ENCODE assay signal across 8 cellular contexts in the genomic region with DNA sequence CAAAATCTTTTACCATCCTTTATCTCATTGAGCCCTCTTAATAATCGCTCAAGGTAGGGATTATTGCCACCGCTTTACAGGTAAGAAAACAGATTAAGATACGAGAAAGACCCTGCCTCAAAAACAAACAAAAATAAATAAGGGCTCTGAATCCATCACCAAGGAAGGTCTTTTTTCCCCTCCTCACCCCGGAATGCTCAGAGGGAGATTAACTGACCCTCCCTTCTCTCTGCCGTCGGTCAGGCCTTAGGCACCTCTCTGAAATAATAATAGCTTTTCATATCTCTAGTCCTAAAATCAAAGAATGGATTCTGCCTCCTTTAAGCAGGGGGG. TPM values are rescaled to one million over a fixed set of nuclear protein-coding genes. Genes with fewer than 3 reads are reported as not detected.
A peak's percentile ranks its signal among the peaks of the same experiment; 100 is the strongest.
DNase-seq lines count a peak whose midpoint lies in the region; FAIRE-seq and TF ChIP-seq lines count a peak whose summit lies in the region.

No MANE protein-coding gene starts in this region.

- CTCF ChIA-PET in Calu3 (lab: Charles Lee): interaction anchor here (1.1 to 1.4 kb wide), 4 partner anchors 30 to 97 kb away, joined by 3 to 4 read pairs (median 4); partner anchors contain the start of gene BATF2

- peak overlapping the region; percentile 72 for H3K4me2 ChIP-seq in trophoblast cell (ENCODE audit: low read length)

- H3K36me3 ChIP-seq in Peyer's patch (peaks cover 0 to 18% (median 0%) of the 10 kb centered on the region in 3 donors), esophagus (ENCODE audit: control insufficient read depth in 2 of 2, insufficient read depth in 2 of 2, low read length in 1 of 2) (peaks cover 0 to 16% of the 10 kb centered on the region in 2 donors), trophoblast cell (ENCODE audit: control insufficient read depth in 1 of 2, insufficient read depth in 2 of 2, low read length in 2 of 2) (peaks cover 17 to 19% of the 10 kb centered on the region in 2 experiments)

- BruUV-seq in Calu3 (replicated peaks; lab: Mats Ljungman, UMichigan): TSS peak; percentile 86

- H4K91ac ChIP-seq in trophoblast cell (ENCODE audit: low read depth, low read length): peak overlapping the region; percentile 47

- intact Hi-C loops in Calu3 (cut with micrococcal nuclease; ENCODE audit: unreplicated experiment): loop anchor here (5.0 kb wide), 1 partner anchor 80 kb away; the partner anchor contains the start of gene BATF2

- TF ChIP-seq CTCF in Calu3 (IDR thresholded peaks at IDR 0.05; ENCODE audit: unreplicated experiment) (no peak), Peyer's patch (IDR thresholded peaks at IDR 0.05) (no peak), D721Med (IDR thresholded peaks at IDR 0.05; ENCODE audit: insufficient read depth, missing control alignments) (no peak)

- H3K9me3 Mint-ChIP-seq in Calu3 (ENCODE audit: low read depth, unreplicated experiment): no peaks in the 10 kb centered on the region

- peak overlapping the region; percentile 63 for H4K8ac ChIP-seq in trophoblast cell (ENCODE audit: low read depth, low read length)

- peaks cover 6% of the 10 kb centered on the region for H3K79me1 ChIP-seq in trophoblast cell (ENCODE audit: low read length)

- H2AFZ ChIP-seq in trophoblast cell (ENCODE audit: insufficient read depth, low read length, poor library complexity): no peak overlapping the region

- WGBS in esophagus, 2 donors: 6 to 11% methylated on average over 6 of the region's 6 CpGs
- WGBS in trophoblast cell (ENCODE audit: extremely low coverage, insufficient coverage, insufficient read length): no CpG with 5 or more reads among the region's 6 CpGs

- no peak overlapping the region for H2BK5ac ChIP-seq in trophoblast cell (ENCODE audit: low read depth, low read length, poor library complexity)

- H3K27me3 ChIP-seq in Peyer's patch (no peaks in the 10 kb centered on the region), esophagus (ENCODE audit: control insufficient read depth in 1 of 2, insufficient read depth in 2 of 2, low read length in 2 of 2) (no peaks in the 10 kb centered on the region), trophoblast cell (ENCODE audit: insufficient read depth, low read length) (no peaks in the 10 kb centered on the region)

- H3K27ac ChIP-seq in Peyer's patch (peak overlapping the region; percentile 59 to 85 (median 73)), esophagus (ENCODE audit: low read depth in 2 of 2, low read length in 1 of 2) (peak overlapping the region; percentile 70 to 71), trophoblast cell (ENCODE audit: low read depth, low read length) (peak overlapping the region; percentile 16)

- TF ChIP-seq POLR2A in Peyer's patch (IDR thresholded peaks at IDR 0.05): no peak

- H3K9me3 ChIP-seq in Peyer's patch (no peaks in the 10 kb centered on the region), esophagus (ENCODE audit: control insufficient read depth in 2 of 2, insufficient read depth in 1 of 2, low read depth in 1 of 2, low read length in 1 of 2) (no peaks in the 10 kb centered on the region), trophoblast cell (ENCODE audit: insufficient read depth, low read depth, low read length) (peaks cover 2% of the 10 kb centered on the region)

- H3K4me3 ChIP-seq in Peyer's patch (peak overlapping the region; percentile 12 to 91 (median 74)), esophagus (ENCODE audit: low read depth in 1 of 2, low read length in 2 of 2) (peak overlapping the region in 1 of 2 donors; percentile 92), trophoblast cell (ENCODE audit: low read depth, low read length) (no peak overlapping the region)

- no peak overlapping the region for H3K9ac ChIP-seq in trophoblast cell (ENCODE audit: low read length)

- H3K27me3 Mint-ChIP-seq in Calu3 (ENCODE audit: unreplicated experiment): no peaks in the 10 kb centered on the region

- H3K4ac ChIP-seq in trophoblast cell (ENCODE audit: low read depth, low read length): no peak overlapping the region

- H2BK120ac ChIP-seq in trophoblast cell (ENCODE audit: insufficient read depth, low read length, poor library complexity): no peak overlapping the region

- H3K4me1 ChIP-seq in Peyer's patch (peaks cover 0 to 23% (median 14%) of the 10 kb centered on the region in 4 donors), esophagus (ENCODE audit: control insufficient read depth in 2 of 2, insufficient read depth in 2 of 2, low read length in 1 of 2) (peaks cover 4 to 6% of the 10 kb centered on the region in 2 donors), trophoblast cell (ENCODE audit: control insufficient read depth in 1 of 2, insufficient read depth in 2 of 2, low read length in 2 of 2) (peaks cover 4 to 8% of the 10 kb centered on the region in 2 experiments)

- no peak overlapping the region for H3K14ac ChIP-seq in trophoblast cell (ENCODE audit: low read length)

- H4K12ac ChIP-seq in trophoblast cell (ENCODE audit: low read depth, low read length): no peak overlapping the region

- H3K4me3 Mint-ChIP-seq in Calu3 (ENCODE audit: low read depth, unreplicated experiment): peak overlapping the region; percentile 90

- H3K27ac Mint-ChIP-seq in Calu3 (ENCODE audit: unreplicated experiment): peak overlapping the region; percentile 85

- H3K18ac ChIP-seq in trophoblast cell (ENCODE audit: low read length): no peak overlapping the region

- FAIRE-seq in D721Med (lab: Jason Lieb, UNC): no peak

- H3K79me2 ChIP-seq in trophoblast cell (ENCODE audit: control insufficient read depth, insufficient read depth, low read length, poor library complexity): peaks cover 4% of the 10 kb centered on the region

- H3K36me3 Mint-ChIP-seq in Calu3 (ENCODE audit: insufficient read depth, unreplicated experiment): peaks cover 37% of the 10 kb centered on the region

- DNase-seq in Calu3 (no peak), Peyer's patch (no peak), trophoblast cell (no peak), D721Med (ENCODE audit: insufficient read length, low spot score) (no peak), NCI-H2081 (lab: John Stamatoyannopoulos, UW) (no peak), NCI-H510A (lab: John Stamatoyannopoulos, UW) (no peak)
- no peak for DNase-seq in activated CD8-positive, alpha-beta memory T cell treated with anti-CD3 and anti-CD28 coated beads, Interleukin-2, amount 50 U/mL, for 4 hours

- no peak overlapping the region for H2AK5ac ChIP-seq in trophoblast cell (ENCODE audit: low read length)

- H2BK12ac ChIP-seq in trophoblast cell (ENCODE audit: low read length): no peak overlapping the region

- H3K23ac ChIP-seq in trophoblast cell (ENCODE audit: low read length): no peak overlapping the region

- no peaks in the 10 kb centered on the region for H3K4me1 Mint-ChIP-seq in Calu3 (ENCODE audit: low read depth, unreplicated experiment)

RNA-seq across cellular contexts. Expression of gene ATG2A, which starts 0.6 kb away (rescaled TPM):
- 29.6 and 35.8 TPM in 2 replicates for total RNA-seq in Calu3 (2022)
- 10 to 100 TPM; 38.8 to 79.6 (median 66.6) TPM for total RNA-seq in Peyer's patch
- 10 to 100 TPM; 10.4 to 11.4 TPM for polyA plus RNA-seq in esophagus
- polyA plus RNA-seq in trophoblast cell (2013): 16.5 and 17.3 TPM in 2 replicates

RNA-seq across cellular contexts. Expression of gene PPP2R5B, which starts 6.9 kb away (rescaled TPM):
- total RNA-seq in Calu3 (2022): 9.9 and 12.2 TPM in 2 replicates
- 10 to 100 TPM; 20.0 to 46.2 (median 22.5) TPM for total RNA-seq in Peyer's patch
- 10 to 100 TPM in 1 of 2 donors, 1 to 10 TPM in 1; 6.6 to 11.0 TPM for polyA plus RNA-seq in esophagus
- polyA plus RNA-seq in trophoblast cell (2013): 10.5 and 11.1 TPM in 2 replicates

RNA-seq across cellular contexts. Expression of gene GPHA2, which starts 18.1 kb away (rescaled TPM):
- total RNA-seq in Calu3 (2022): not detected in 2 replicates
- not detected for total RNA-seq in Peyer's patch
- polyA plus RNA-seq in esophagus: not detected
- polyA plus RNA-seq in trophoblast cell (2013): 0.19 TPM in 1 of 2 replicates, not detected in the other

RNA-seq across cellular contexts. Expression of gene EHD1, which starts 39.2 kb away (rescaled TPM):
- total RNA-seq in Calu3 (2022): 92.8 and 101 TPM in 2 replicates
- 100 to 1,000 TPM in 2 of 4 donors, 10 to 100 TPM in 2; 56.2 to 185 (median 98.6) TPM for total RNA-seq in Peyer's patch
- polyA plus RNA-seq in esophagus: 10 to 100 TPM; 16.1 to 28.7 TPM
- 138 and 148 TPM in 2 replicates for polyA plus RNA-seq in trophoblast cell (2013)

RNA-seq across cellular contexts. Expression of gene MAJIN, which starts 54.3 kb away (rescaled TPM):
- 0.56 TPM in 1 of 2 replicates, not detected in the other for total RNA-seq in Calu3 (2022)
- not detected for total RNA-seq in Peyer's patch
- not detected for polyA plus RNA-seq in esophagus
- not detected in 2 replicates for polyA plus RNA-seq in trophoblast cell (2013)

Comparison
In these comparisons a context has a peak if more than half of its experiments do, and no peak if none do; other contexts are left out.
1. H3K27ac ChIP-seq: peak in every context shown above with its lines; median percentile 73 in Peyer's patch; 70 in esophagus; 16 in trophoblast cell.